13 cellular contexts compared by ENCODE assay signal in the genomic region with DNA sequence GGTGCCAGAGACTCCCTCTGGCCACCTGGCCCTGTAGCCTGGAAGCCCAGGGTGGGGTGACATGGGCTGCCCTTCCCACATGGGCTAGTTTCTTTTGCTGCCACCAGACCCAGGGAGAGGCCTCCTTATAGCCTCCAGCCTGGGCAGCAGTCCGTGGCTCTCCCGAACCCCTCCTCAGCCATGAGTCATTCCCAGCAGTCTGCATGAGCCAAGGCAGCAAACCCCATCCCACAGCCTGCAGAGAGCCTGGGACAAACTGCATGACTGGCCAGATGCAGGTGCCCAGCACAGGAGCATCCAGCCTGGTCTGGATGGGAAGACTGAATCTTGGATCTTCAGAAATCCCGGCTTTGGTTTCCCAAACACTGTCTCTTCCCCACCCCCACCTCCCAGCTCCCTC.
DNase-seq lines count a peak whose midpoint lies in the region; ATAC-seq and TF ChIP-seq lines count a peak whose summit lies in the region.
"Had no signal": no experiment of that assay in that cellular context is flagged by ENCODE, and none has a peak within 500 bp of the region (broad histone marks: within the 10 kb centered on the region; RNA-seq: fewer than 3 reads in every experiment).

No MANE protein-coding gene starts in this region.

- DNase-seq in HT1080 (ENCODE audit: low read depth) (peak; percentile 87), choroid plexus epithelial cell (ENCODE audit: low read depth) (peak; percentile 77), hepatocyte (ENCODE audit: low spot score) (peak; percentile 64), suprapubic skin (ENCODE audit: low spot score in 2 of 2) (no peak), NCI-H187 treated with DMSO at 0.1 percent for 48 hours (lab: John Stamatoyannopoulos, UW) (no peak), GM13977 (ENCODE audit: low spot score) (no peak)
- no peak for DNase-seq in T-helper 2 cell treated with Interferon-gamma antibody and Interleukin-4, amounts not matched to agents 5 μg/mL and 100 μg/mL, for 36 hours (ENCODE audit: low spot score)
- DNase-seq: activated T-cell treated with anti-CD3 and anti-CD28 coated beads, Interleukin-2, amount 50 U/mL, for 72 hours; foreskin melanocyte; KG1; naive B cell; T-helper 9 cell had no signal

- no peak overlapping the region for H3K4me3 ChIP-seq in choroid plexus epithelial cell (ENCODE audit: low read depth, low read length)
- H3K4me3 ChIP-seq in hepatocyte: no peak overlapping the region
- no peak overlapping the region for H3K4me3 ChIP-seq in suprapubic skin

- H3K36me3 Mint-ChIP-seq in T-helper 2 cell treated with Interferon-gamma antibody and Interleukin-4, amounts not matched to agents 5 μg/mL and 100 μg/mL, for 36 hours (ENCODE audit: low read depth): no peaks in the 10 kb centered on the region
- H3K36me3 Mint-ChIP-seq: naive B cell had no signal

- no peak overlapping the region for H3K4me2 ChIP-seq in hepatocyte

- H3K9me3 Mint-ChIP-seq in T-helper 2 cell treated with Interferon-gamma antibody and Interleukin-4, amounts not matched to agents 5 μg/mL and 100 μg/mL, for 36 hours: no peaks in the 10 kb centered on the region
- H3K9me3 Mint-ChIP-seq: activated T-cell treated with anti-CD3 and anti-CD28 coated beads, Interleukin-2, amount 50 U/mL, for 72 hours; naive B cell had no signal

- H4K20me1 ChIP-seq in hepatocyte (ENCODE audit: insufficient read depth, poor library complexity, severe bottlenecking): no peaks in the 10 kb centered on the region

- no peak for TF ChIP-seq POLR2A in suprapubic skin (IDR thresholded peaks at IDR 0.05)

- H3K9me3 ChIP-seq in hepatocyte (ENCODE audit: low read depth) (no peaks in the 10 kb centered on the region), suprapubic skin (no peaks in the 10 kb centered on the region)

- ATAC-seq in GM21825 (IDR thresholded peaks at IDR 0.05; ENCODE audit: unreplicated experiment): no peak
- ATAC-seq: activated T-cell treated with anti-CD3 and anti-CD28 coated beads, Interleukin-2, amount 50 U/mL, for 72 hours had no signal

- H2AFZ ChIP-seq in hepatocyte: no peak overlapping the region

- H3K4me1 ChIP-seq in hepatocyte (ENCODE audit: insufficient read depth) (peaks cover 33% of the 10 kb centered on the region), suprapubic skin (peaks cover 69% of the 10 kb centered on the region)

- TF ChIP-seq CTCF in choroid plexus epithelial cell (conservative IDR thresholded peaks at IDR 0.05; ENCODE audit: low read depth, low read length): no peak
- TF ChIP-seq CTCF in hepatocyte (IDR thresholded peaks at IDR 0.05; ENCODE audit: poor library complexity): no peak
- no peak for TF ChIP-seq CTCF in suprapubic skin (IDR thresholded peaks at IDR 0.05)
- no peak for TF ChIP-seq CTCF in GM13977 (IDR thresholded peaks at IDR 0.05; ENCODE audit: extremely low read depth, insufficient read depth, missing control alignments)

- H3K27me3 ChIP-seq in hepatocyte (no peaks in the 10 kb centered on the region), suprapubic skin (no peaks in the 10 kb centered on the region)

- no peaks in the 10 kb centered on the region for H3K27me3 Mint-ChIP-seq in T-helper 2 cell treated with Interferon-gamma antibody and Interleukin-4, amounts not matched to agents 5 μg/mL and 100 μg/mL, for 36 hours (ENCODE audit: low read depth)

- TF ChIP-seq EP300 in suprapubic skin (IDR thresholded peaks at IDR 0.05): no peak

- 54% methylated on average over 3 of the region's 3 CpGs for WGBS in hepatocyte (ENCODE audit: low lambda C conversion rate, missing lambda C conversion rate)
- 44% methylated on average over 1 of the region's 3 CpGs for WGBS in suprapubic skin

- peaks cover 19% of the 10 kb centered on the region for H3K4me1 Mint-ChIP-seq in T-helper 2 cell treated with Interferon-gamma antibody and Interleukin-4, amounts not matched to agents 5 μg/mL and 100 μg/mL, for 36 hours (ENCODE audit: low read depth)
- H3K4me1 Mint-ChIP-seq: naive B cell had no signal

- no peak overlapping the region for H3K27ac Mint-ChIP-seq in T-helper 2 cell treated with Interferon-gamma antibody and Interleukin-4, amounts not matched to agents 5 μg/mL and 100 μg/mL, for 36 hours
- H3K27ac Mint-ChIP-seq: activated T-cell treated with anti-CD3 and anti-CD28 coated beads, Interleukin-2, amount 50 U/mL, for 72 hours; naive B cell had no signal

- H3K27ac ChIP-seq in hepatocyte (peak overlapping the region; percentile 51), suprapubic skin (peak overlapping the region; percentile 55)

- H3K79me2 ChIP-seq in hepatocyte: no peaks in the 10 kb centered on the region

- no peaks in the 10 kb centered on the region for H3K9me2 ChIP-seq in hepatocyte (replicated peaks; ENCODE audit: insufficient read depth)

- no peak overlapping the region for H3K4me3 Mint-ChIP-seq in T-helper 2 cell treated with Interferon-gamma antibody and Interleukin-4, amounts not matched to agents 5 μg/mL and 100 μg/mL, for 36 hours
- H3K4me3 Mint-ChIP-seq: activated T-cell treated with anti-CD3 and anti-CD28 coated beads, Interleukin-2, amount 50 U/mL, for 72 hours; naive B cell had no signal

- in situ Hi-C loops in GM13977 (cut with MboI; ENCODE audit: low pct_unique_long_range_greater_than_20kb, low sequenced_read_pairs, unreplicated experiment): no loop called here

- H3K36me3 ChIP-seq in hepatocyte (replicated peaks; ENCODE audit: insufficient read depth, low read depth): no peaks in the 10 kb centered on the region
- H3K36me3 ChIP-seq in suprapubic skin: no peaks in the 10 kb centered on the region

Comparison
In these comparisons a context has a peak if more than half of its experiments do, and no peak if none do; other contexts are left out.
1. DNase-seq: peak in HT1080 (single experiment), choroid plexus epithelial cell (single experiment) and hepatocyte (single experiment); none in suprapubic skin (0 of 2), NCI-H187 treated with DMSO at 0.1 percent for 48 hours (single experiment), T-helper 2 cell treated with Interferon-gamma antibody and Interleukin-4, amounts not matched to agents 5 μg/mL and 100 μg/mL, for 36 hours (single experiment) and GM13977 (single experiment).